Comparison of ENCODE assay signal across 9 cellular contexts in the genomic region with DNA sequence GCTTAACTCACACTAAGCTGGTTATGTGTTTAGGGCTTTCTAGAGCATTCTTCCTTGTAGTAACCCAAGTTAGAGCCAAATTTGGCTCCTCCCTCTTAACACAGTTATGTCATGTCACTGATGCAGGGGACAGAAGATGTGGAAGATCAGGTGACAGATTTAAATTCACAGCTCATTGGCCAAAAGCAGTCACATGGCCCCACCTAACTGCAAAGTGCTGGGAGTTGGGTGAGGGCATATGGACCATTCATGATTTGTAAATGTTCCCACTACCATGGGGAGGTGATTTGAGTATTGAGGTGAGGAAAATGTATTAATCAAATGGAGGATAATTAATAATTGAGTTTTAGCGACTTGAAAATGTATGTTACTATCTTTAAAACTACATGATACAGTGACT.
"Had no signal": no experiment of that assay in that cellular context is flagged by ENCODE, and none has a peak within 500 bp of the region (broad histone marks: within the 10 kb centered on the region; RNA-seq: fewer than 3 reads in every experiment).

No MANE protein-coding gene starts in this region.

- H3K27me3 Mint-ChIP-seq: IgD-negative memory B cell had no signal

- DNase-seq: H9, HCEC 1CT, KBM-7 had no signal

- ATAC-seq: GM23338, HepG2 had no signal

- H3K4me3 ChIP-seq: GM23338 had no signal

- H3K27ac ChIP-seq: HL-60 had no signal

- H3K4me2 ChIP-seq: GM23338 had no signal

- FAIRE-seq: H1, H54, HepG2 had no signal

- H3K4me3 Mint-ChIP-seq: GM23338, H9, IgD-negative memory B cell had no signal

- H3K36me3 Mint-ChIP-seq: IgD-negative memory B cell had no signal

- H3K4me1 Mint-ChIP-seq: GM23338, H9, IgD-negative memory B cell had no signal

- H3K9me3 Mint-ChIP-seq: GM23338 had no signal

- H3K27ac Mint-ChIP-seq: GM23338, H9, IgD-negative memory B cell had no signal

- H2AFZ ChIP-seq: GM23338 had no signal
